ENCODE assay signal across 24 cellular contexts in the genomic region with DNA sequence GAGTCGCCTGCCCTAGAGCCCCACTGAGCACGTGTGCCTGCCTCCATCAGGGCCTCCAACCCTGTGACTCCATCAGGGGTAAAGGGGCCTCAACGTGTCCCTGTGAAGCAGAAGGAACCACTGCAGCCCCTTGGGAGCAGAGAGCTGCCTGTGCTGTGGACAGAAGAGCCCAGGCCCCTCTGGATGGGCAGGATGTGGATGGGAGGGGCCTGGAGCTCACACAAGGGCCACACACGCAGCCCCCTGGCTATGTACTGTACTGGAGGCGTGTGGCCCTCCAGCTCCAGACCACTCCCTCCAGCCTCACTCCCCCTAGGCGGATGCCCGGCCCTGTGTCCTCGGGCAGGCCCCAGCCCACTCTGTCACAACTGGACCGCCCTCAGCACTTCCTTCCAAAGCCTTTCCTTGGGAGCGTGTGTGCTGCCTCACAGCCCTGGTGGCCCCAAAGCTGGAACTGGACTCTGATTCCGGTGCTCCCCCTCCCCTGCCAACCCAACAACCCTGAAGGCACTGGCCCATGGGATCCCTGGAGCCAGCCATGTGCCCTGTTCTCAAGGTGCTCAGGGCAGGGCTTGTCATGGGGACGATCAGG.
"Had no signal": no experiment of that assay in that cellular context is flagged by ENCODE, and none has a peak within 500 bp of the region (broad histone marks: within the 10 kb centered on the region; RNA-seq: fewer than 3 reads in every experiment).

No MANE protein-coding gene starts in this region.

- H2AFZ ChIP-seq: neural progenitor cell, parathyroid adenoma had no signal

- DNase-seq: cortex of kidney; effector CD8-positive, alpha-beta T cell; heart left ventricle; hippocampal formation; left ventricle myocardium inferior; lower lobe of right lung; occipital lobe; psoas muscle; retina; sigmoid colon; stimulated activated CD4-positive, alpha-beta T cell treated with anti-CD3 and anti-CD28 coated beads, Interleukin-2, amount 100 ng/mL, for 24 hours; stimulated activated CD4-positive, alpha-beta T cell treated with anti-CD3 and anti-CD28 coated beads, Interleukin-4, amount 100 ng/mL, for 4 hours; stimulated activated naive CD4-positive, alpha-beta T cell; upper lobe of right lung had no signal

- H3K27ac ChIP-seq: dorsolateral prefrontal cortex, heart left ventricle, left ventricle myocardium inferior, lower lobe of right lung, neural progenitor cell, parathyroid adenoma, psoas muscle, sigmoid colon, skin epidermis, suprapubic skin, tibial artery, upper lobe of right lung, vagina had no signal

- H3K36me3 ChIP-seq: heart left ventricle, left ventricle myocardium inferior, lower lobe of right lung, neural progenitor cell, sigmoid colon, suprapubic skin, tibial artery, upper lobe of right lung, vagina had no signal

- H3K27me3 Mint-ChIP-seq: memory B cell; natural killer cell treated with Interleukin-12 subunit alpha and Interleukin-12 subunit beta and Interleukin-15 and Interleukin-18, amount 100 ng/mL, for 72 hours had no signal

- ATAC-seq: natural killer cell treated with Interleukin-12 subunit alpha and Interleukin-12 subunit beta and Interleukin-15 and Interleukin-18, amount 100 ng/mL, for 72 hours; psoas muscle; upper lobe of right lung had no signal

- H3K9me3 ChIP-seq: heart left ventricle, left ventricle myocardium inferior, lower lobe of right lung, psoas muscle, sigmoid colon, suprapubic skin, tibial artery, upper lobe of right lung, vagina had no signal

- H3K4me2 ChIP-seq: neural progenitor cell had no signal

- H3K27ac Mint-ChIP-seq: memory B cell; mesothelial cell of epicardium; natural killer cell treated with Interleukin-12 subunit alpha and Interleukin-12 subunit beta and Interleukin-15 and Interleukin-18, amount 100 ng/mL, for 72 hours; neural progenitor cell had no signal

- H3K4me3 ChIP-seq: dorsolateral prefrontal cortex, heart left ventricle, left ventricle myocardium inferior, lower lobe of right lung, neural progenitor cell, psoas muscle, sigmoid colon, skin epidermis, suprapubic skin, tibial artery, upper lobe of right lung, vagina had no signal

- H3K9me3 Mint-ChIP-seq: memory B cell; mesothelial cell of epicardium; natural killer cell treated with Interleukin-12 subunit alpha and Interleukin-12 subunit beta and Interleukin-15 and Interleukin-18, amount 100 ng/mL, for 72 hours; neural progenitor cell had no signal

- H3K27me3 ChIP-seq: neural progenitor cell, sigmoid colon, suprapubic skin, upper lobe of right lung, vagina had no signal

- H3K36me3 Mint-ChIP-seq: memory B cell; mesothelial cell of epicardium; natural killer cell treated with Interleukin-12 subunit alpha and Interleukin-12 subunit beta and Interleukin-15 and Interleukin-18, amount 100 ng/mL, for 72 hours; neural progenitor cell had no signal

- H3K4me1 Mint-ChIP-seq: memory B cell had no signal

- H3K4me1 ChIP-seq: heart left ventricle, left ventricle myocardium inferior, lower lobe of right lung, parathyroid adenoma, psoas muscle, sigmoid colon, suprapubic skin, tibial artery, upper lobe of right lung, vagina had no signal

- H3K9ac ChIP-seq: neural progenitor cell, parathyroid adenoma had no signal

- H3K4me3 Mint-ChIP-seq: memory B cell; mesothelial cell of epicardium; natural killer cell treated with Interleukin-12 subunit alpha and Interleukin-12 subunit beta and Interleukin-15 and Interleukin-18, amount 100 ng/mL, for 72 hours; neural progenitor cell had no signal
